8 cellular contexts compared by ENCODE assay signal in the genomic region with DNA sequence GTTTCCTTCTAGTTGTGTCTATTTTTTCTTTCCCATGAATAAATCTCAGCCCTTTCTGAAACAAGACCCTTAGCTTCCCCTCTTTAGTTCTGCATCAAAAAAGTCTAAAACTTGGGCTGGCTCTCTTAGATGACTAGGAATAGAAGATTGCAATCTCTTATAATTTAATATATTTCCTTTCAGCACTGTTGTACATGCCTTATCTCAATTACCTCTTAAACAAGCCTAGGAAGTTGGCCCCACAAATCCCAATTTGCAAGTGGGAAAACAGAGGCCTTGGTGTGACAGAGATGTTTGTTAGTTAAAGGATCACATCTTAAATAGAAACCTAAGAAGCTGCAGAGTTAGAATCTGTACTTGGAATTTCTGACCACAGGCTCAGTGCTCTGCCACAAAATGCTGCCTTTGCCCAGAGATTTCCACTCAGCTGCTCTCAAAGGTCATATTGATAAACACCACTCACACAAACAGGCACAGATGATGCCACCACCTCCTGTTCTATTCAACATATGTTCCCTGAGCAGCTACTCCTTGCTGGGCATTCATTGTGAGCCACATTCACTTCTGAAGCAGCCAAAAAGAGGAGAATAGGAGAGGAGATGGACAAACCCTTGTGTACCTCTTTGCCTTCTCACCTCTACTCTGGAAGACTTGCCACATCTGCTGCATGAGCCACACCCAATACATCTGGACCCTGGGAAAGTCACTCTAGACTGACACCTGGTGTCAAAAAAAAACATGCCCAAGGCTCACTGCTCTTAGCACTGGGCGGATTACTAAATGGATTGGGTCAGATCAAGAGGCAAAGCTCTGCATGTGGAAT.
A peak's percentile ranks its signal among the peaks of the same experiment; 100 is the strongest.
DNase-seq lines count a peak whose midpoint lies in the region; ATAC-seq lines count a peak whose summit lies in the region.

No MANE protein-coding gene starts in this region.

- DNase-seq in ELR (ENCODE audit: low read depth) (peak; percentile 46), RKO (ENCODE audit: low spot score) (peak; percentile 8), glomerular visceral epithelial cell (ENCODE audit: extremely low spot score) (peak; percentile 11), NCI-H446 treated with DMSO at 0.1 percent for 48 hours (lab: John Stamatoyannopoulos, UW) (no peak)

- ATAC-seq in HG03095 (IDR thresholded peaks at IDR 0.05; ENCODE audit: unreplicated experiment): peak; percentile 66
- no peak for ATAC-seq in HG02759 (IDR thresholded peaks at IDR 0.05; ENCODE audit: unreplicated experiment)
- no peak for ATAC-seq in HG03457 (IDR thresholded peaks at IDR 0.05; ENCODE audit: unreplicated experiment)
- no peak for ATAC-seq in HG02981 (IDR thresholded peaks at IDR 0.05; ENCODE audit: unreplicated experiment)
